In genomic region chr11:32340181-32340580, GRCh38 we compare ENCODE assay signal across 29 cellular contexts.
"Had no signal": no experiment of that assay in that cellular context is flagged by ENCODE, and none has a peak within 500 bp of the region (broad histone marks: within the 10 kb centered on the region; RNA-seq: fewer than 3 reads in every experiment).

No MANE protein-coding gene starts in this region.

- H3K36me3 Mint-ChIP-seq: natural killer cell; stimulated activated effector memory CD8-positive, alpha-beta T cell treated with anti-CD3 and anti-CD28 coated beads, Interleukin-12 subunit alpha, Interleukin-12 subunit beta, amount 100 ng/mL, for 72 hours; stimulated activated naive B cell treated with anti-CD40 and anti-IgM and Interleukin-4, amounts not matched to agents 10 μg/mL and 1 μg/mL and 100 μg/mL, for 72 hours; type B pancreatic cell had no signal

- H3K9me3 Mint-ChIP-seq: naive thymus-derived CD4-positive, alpha-beta T cell; natural killer cell; neural crest cell; stimulated activated effector memory CD8-positive, alpha-beta T cell treated with anti-CD3 and anti-CD28 coated beads, Interleukin-12 subunit alpha, Interleukin-12 subunit beta, amount 100 ng/mL, for 72 hours; stimulated activated naive B cell treated with anti-CD40 and anti-IgM and Interleukin-4, amounts not matched to agents 10 μg/mL and 1 μg/mL and 100 μg/mL, for 72 hours; stimulated activated naive CD8-positive, alpha-beta T cell treated with anti-CD3 and anti-CD28 coated beads, Interleukin-15, Interleukin-2, amounts not matched to agents 100 ng/mL and 50 ng/mL, for 24 hours; type B pancreatic cell had no signal

- H3K9me3 ChIP-seq: neutrophil, ovary, psoas muscle, right lobe of liver, sigmoid colon, stomach, tibial artery, transverse colon, upper lobe of right lung, vagina had no signal

- FAIRE-seq: small intestine had no signal

- H3K27ac Mint-ChIP-seq: naive thymus-derived CD4-positive, alpha-beta T cell; natural killer cell; nephron progenitor cell; progenitor cell of endocrine pancreas; stimulated activated effector memory CD8-positive, alpha-beta T cell treated with anti-CD3 and anti-CD28 coated beads, Interleukin-12 subunit alpha, Interleukin-12 subunit beta, amount 100 ng/mL, for 72 hours; stimulated activated naive B cell treated with anti-CD40 and anti-IgM and Interleukin-4, amounts not matched to agents 10 μg/mL and 1 μg/mL and 100 μg/mL, for 72 hours; stimulated activated naive CD8-positive, alpha-beta T cell treated with anti-CD3 and anti-CD28 coated beads, Interleukin-15, Interleukin-2, amounts not matched to agents 100 ng/mL and 50 ng/mL, for 24 hours; type B pancreatic cell had no signal

- H3K4me1 ChIP-seq: parathyroid adenoma, psoas muscle, right lobe of liver, stomach, tibial artery, transverse colon, upper lobe of right lung, vagina had no signal

- DNase-seq: naive thymus-derived CD4-positive, alpha-beta T cell; natural killer cell; nephron progenitor cell; nucleus accumbens; ovary; posterior cingulate gyrus; psoas muscle; right cardiac atrium; right lobe of liver; sigmoid colon; small intestine; stimulated activated CD4-positive, alpha-beta T cell treated with anti-CD3 and anti-CD28 coated beads, Interleukin-15, amount 100 ng/mL, for 24 hours; stimulated activated CD4-positive, alpha-beta T cell treated with anti-CD3 and anti-CD28 coated beads, Interleukin-2, amount 100 ng/mL, for 24 hours; stimulated activated CD4-positive, alpha-beta T cell treated with anti-CD3 and anti-CD28 coated beads, Interleukin-2, amount 100 ng/mL, for 48 hours; stimulated activated CD4-positive, alpha-beta T cell treated with anti-CD3 and anti-CD28 coated beads, Interleukin-4, amount 100 ng/mL, for 24 hours; stimulated activated naive B cell treated with anti-CD40 and anti-IgM and Interleukin-4, amounts not matched to agents 10 μg/mL and 1 μg/mL and 100 μg/mL, for 72 hours; stimulated activated naive CD4-positive, alpha-beta T cell treated with Interleukin-2 at 50 U/mL for 16 hours; stomach; tibial artery; transverse colon; upper lobe of right lung had no signal

- H3K36me3 ChIP-seq: neutrophil, ovary, right lobe of liver, sigmoid colon, stomach, tibial artery, transverse colon, upper lobe of right lung, vagina had no signal

- ATAC-seq: naive thymus-derived CD4-positive, alpha-beta T cell; natural killer cell; psoas muscle; right cardiac atrium; right lobe of liver; stimulated activated effector memory CD8-positive, alpha-beta T cell treated with anti-CD3 and anti-CD28 coated beads, Interleukin-12 subunit alpha, Interleukin-12 subunit beta, amount 100 ng/mL, for 72 hours; stimulated activated naive B cell treated with anti-CD40 and anti-IgM and Interleukin-4, amounts not matched to agents 10 μg/mL and 1 μg/mL and 100 μg/mL, for 72 hours; upper lobe of right lung had no signal

- H3K27me3 ChIP-seq: ovary, right lobe of liver, sigmoid colon, tibial artery, vagina had no signal

- H3K4me3 Mint-ChIP-seq: naive thymus-derived CD4-positive, alpha-beta T cell; natural killer cell; nephron progenitor cell; neural crest cell; stimulated activated effector memory CD8-positive, alpha-beta T cell treated with anti-CD3 and anti-CD28 coated beads, Interleukin-12 subunit alpha, Interleukin-12 subunit beta, amount 100 ng/mL, for 72 hours; stimulated activated naive B cell treated with anti-CD40 and anti-IgM and Interleukin-4, amounts not matched to agents 10 μg/mL and 1 μg/mL and 100 μg/mL, for 72 hours; stimulated activated naive CD8-positive, alpha-beta T cell treated with anti-CD3 and anti-CD28 coated beads, Interleukin-15, Interleukin-2, amounts not matched to agents 100 ng/mL and 50 ng/mL, for 24 hours; type B pancreatic cell had no signal

- H3K27ac ChIP-seq: neutrophil, ovary, parathyroid adenoma, psoas muscle, right lobe of liver, sigmoid colon, stomach, tibial artery, transverse colon, upper lobe of right lung, vagina had no signal

- H3K4me3 ChIP-seq: ovary, psoas muscle, right lobe of liver, sigmoid colon, stomach, tibial artery, transverse colon, upper lobe of right lung, vagina had no signal

- H3K4me1 Mint-ChIP-seq: neural crest cell; stimulated activated effector memory CD8-positive, alpha-beta T cell treated with anti-CD3 and anti-CD28 coated beads, Interleukin-12 subunit alpha, Interleukin-12 subunit beta, amount 100 ng/mL, for 72 hours; stimulated activated naive B cell treated with anti-CD40 and anti-IgM and Interleukin-4, amounts not matched to agents 10 μg/mL and 1 μg/mL and 100 μg/mL, for 72 hours had no signal
